Comparison of ENCODE assay signal across 9 cellular contexts in the genomic region with DNA sequence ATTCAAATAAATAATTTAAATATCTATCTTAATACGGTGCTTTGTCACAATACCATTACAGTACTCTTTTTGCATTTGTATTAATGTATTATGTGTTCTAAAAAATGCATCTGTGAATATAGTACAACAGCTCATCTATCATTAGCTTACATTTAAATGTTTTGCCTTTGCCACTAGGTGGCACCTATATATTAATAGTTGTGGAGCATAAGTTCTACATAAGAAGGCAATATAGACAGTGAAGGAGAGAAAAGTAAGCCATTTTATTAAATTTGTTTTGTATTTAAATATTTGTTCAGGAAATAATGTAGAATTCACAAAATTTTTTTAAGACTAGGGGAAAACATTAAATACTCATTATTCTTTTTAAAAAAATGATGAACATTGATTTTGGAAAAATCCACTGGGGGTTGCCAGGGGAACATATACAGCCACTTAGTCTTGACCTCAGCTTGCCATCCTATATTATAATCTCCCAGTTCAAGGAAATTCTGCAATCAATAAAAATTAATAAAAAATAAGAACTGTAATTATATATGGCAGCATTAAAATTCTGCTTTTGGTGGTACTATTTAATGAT. TPM values are rescaled to one million over a fixed set of nuclear protein-coding genes. Genes with fewer than 3 reads are reported as not detected.
DNase-seq lines count a peak whose midpoint lies in the region; ATAC-seq, FAIRE-seq and TF ChIP-seq lines count a peak whose summit lies in the region.
"Had no signal": no experiment of that assay in that cellular context is flagged by ENCODE, and none has a peak within 500 bp of the region (broad histone marks: within the 10 kb centered on the region; RNA-seq: fewer than 3 reads in every experiment).

No MANE protein-coding gene starts in this region.

- dilution Hi-C loops in endothelial cell of umbilical vein (cut with MboI; ENCODE audit: extremely low pct_ligation_motif_present, low sequenced_read_pairs): no loop called here

- POLR2A ChIA-PET in endothelial cell of umbilical vein (lab: Charles Lee): no interaction called here

- no peak overlapping the region for H3K4me2 ChIP-seq in OCI-LY3 (ENCODE audit: low read length)
- H3K4me2 ChIP-seq in endothelial cell of umbilical vein (ENCODE audit: insufficient read depth, low read length): no peak overlapping the region

- no peak overlapping the region for H3K9ac ChIP-seq in OCI-LY3 (ENCODE audit: low read length)
- no peak overlapping the region for H3K9ac ChIP-seq in endothelial cell of umbilical vein (replicated peaks; ENCODE audit: extremely low read depth, insufficient read depth, low read length)

- no peaks in the 10 kb centered on the region for H3K4me1 ChIP-seq in OCI-LY3 (ENCODE audit: low read length)
- H3K4me1 ChIP-seq in endothelial cell of umbilical vein (ENCODE audit: control insufficient read depth, extremely low read depth, insufficient read depth, low read length): no peaks in the 10 kb centered on the region
- no peaks in the 10 kb centered on the region for H3K4me1 ChIP-seq in gastrocnemius medialis

- no peaks in the 10 kb centered on the region for H4K20me1 ChIP-seq in OCI-LY3 (ENCODE audit: insufficient read depth, low read length)
- no peaks in the 10 kb centered on the region for H4K20me1 ChIP-seq in endothelial cell of umbilical vein (replicated peaks; ENCODE audit: control insufficient read depth, extremely low read depth, insufficient read depth, low read length)

- no peaks in the 10 kb centered on the region for H3K9me1 ChIP-seq in endothelial cell of umbilical vein (replicated peaks; ENCODE audit: control insufficient read depth, extremely low read depth, insufficient read depth, low read length)

- peak; percentile 15 for FAIRE-seq in endothelial cell of umbilical vein (lab: Jason Lieb, UNC)

- no peak overlapping the region for H3K4me3 ChIP-seq in OCI-LY3 (ENCODE audit: low read length)
- H3K4me3 ChIP-seq in endothelial cell of umbilical vein (replicated peaks in 1 of 3; ENCODE audit: insufficient read depth in 1 of 3, low read depth in 1 of 3, low read length in 3 of 3): no peak overlapping the region
- no peak overlapping the region for H3K4me3 ChIP-seq in gastrocnemius medialis
- H3K4me3 ChIP-seq: lung had no signal

- TF ChIP-seq POLR2A in endothelial cell of umbilical vein (IDR thresholded peaks at IDR 0.05; ENCODE audit: low read depth, low read length): no peak
- no peak for TF ChIP-seq POLR2A in gastrocnemius medialis (IDR thresholded peaks at IDR 0.05)

- ATAC-seq in GM19324 (IDR thresholded peaks at IDR 0.05; ENCODE audit: low FRiP score, unreplicated experiment) (peak; percentile 69), HG03378 (IDR thresholded peaks at IDR 0.05; ENCODE audit: unreplicated experiment) (peak; percentile 86), gastrocnemius medialis (no peak)

- H3K79me2 ChIP-seq in OCI-LY3 (ENCODE audit: low read length): no peaks in the 10 kb centered on the region
- no peaks in the 10 kb centered on the region for H3K79me2 ChIP-seq in endothelial cell of umbilical vein (ENCODE audit: control insufficient read depth, insufficient read depth, low read length)

- CTCF ChIA-PET in endothelial cell of umbilical vein (lab: Charles Lee): interaction anchor here (0.5 to 5.2 kb wide), 51 partner anchors 8 to 1448 kb away, joined by 3 to 96 read pairs (median 4); no protein-coding TSS in a partner anchor

- no peak overlapping the region for H2AFZ ChIP-seq in OCI-LY3 (ENCODE audit: low read depth, low read length)
- H2AFZ ChIP-seq in endothelial cell of umbilical vein (ENCODE audit: low read depth, low read length): no peak overlapping the region

- intact Hi-C loops in endothelial cell of umbilical vein (cut with micrococcal nuclease): loop anchor here (1.0 to 10.0 kb wide), 2 partner anchors 14 to 1930 kb away; no protein-coding TSS in a partner anchor
- intact Hi-C loops in gastrocnemius medialis (cut with DNase I; ENCODE audit: low total_unique reads): no loop called here

- DNase-seq in COLO829 (ENCODE audit: low spot score) (peak; percentile 42), endothelial cell of umbilical vein (ENCODE audit: low read depth, low spot score) (peak; percentile 24), gastrocnemius medialis (no peak), middle frontal gyrus (ENCODE audit: extremely low spot score, low spot score) (no peak), amygdala (lab: John Stamatoyannopoulos, UW) (no peak)

- H3K27ac ChIP-seq in OCI-LY3 (ENCODE audit: low read length) (no peak overlapping the region), endothelial cell of umbilical vein (ENCODE audit: insufficient read depth, low read depth, low read length) (no peak overlapping the region), gastrocnemius medialis (no peak overlapping the region)

- H3K36me3 ChIP-seq in OCI-LY3 (replicated peaks; ENCODE audit: low read depth, low read length): no peaks in the 10 kb centered on the region
- H3K36me3 ChIP-seq in endothelial cell of umbilical vein (ENCODE audit: control insufficient read depth in 2 of 2, extremely low read depth in 1 of 2, insufficient read depth in 2 of 2, low read length in 2 of 2): no peaks in the 10 kb centered on the region
- no peaks in the 10 kb centered on the region for H3K36me3 ChIP-seq in gastrocnemius medialis

- H3K9me3 ChIP-seq in OCI-LY3 (ENCODE audit: insufficient read depth, low read length) (no peaks in the 10 kb centered on the region), endothelial cell of umbilical vein (replicated peaks; ENCODE audit: control insufficient read depth, insufficient read depth, low read length) (no peaks in the 10 kb centered on the region), gastrocnemius medialis (no peaks in the 10 kb centered on the region)

- H3K27me3 ChIP-seq in OCI-LY3 (ENCODE audit: low read depth, low read length) (no peaks in the 10 kb centered on the region), endothelial cell of umbilical vein (ENCODE audit: control insufficient read depth in 2 of 2, insufficient read depth in 2 of 2, low read length in 2 of 2) (no peaks in the 10 kb centered on the region), gastrocnemius medialis (no peaks in the 10 kb centered on the region)

- in situ Hi-C loops in gastrocnemius medialis (cut with MboI; ENCODE audit: low sequenced_read_pairs in 4 of 4): loop anchor here in 1 of 4 donors (25.0 kb wide), 1 partner anchor 1408 kb away; the partner anchor contains the start of gene POC1B

- TF ChIP-seq CTCF in OCI-LY3 (IDR thresholded peaks at IDR 0.05; ENCODE audit: low read depth, low read length) (peak; percentile 76), endothelial cell of umbilical vein (IDR thresholded peaks at IDR 0.05; ENCODE audit: extremely low read depth in 1 of 2, insufficient read depth in 1 of 2, low read depth in 1 of 2, low read length in 2 of 2) (peak; percentile 29 to 30), gastrocnemius medialis (IDR thresholded peaks at IDR 0.05 in 4 of 5, conservative IDR thresholded peaks at IDR 0.05 in 1 of 5) (peak in 3 of 5 experiments; percentile 19 to 49 (median 38))

- no TSS peak for BruUV-seq in endothelial cell of umbilical vein (replicated peaks; lab: Mats Ljungman, UMichigan)

TF ChIP-seq in endothelial cell of umbilical vein, 7 proteins besides CTCF, POLR2A, EP300 and RAD21:
- TF ChIP-seq MAX (IDR thresholded peaks at IDR 0.05; ENCODE audit: insufficient read depth, insufficient read length) (no peak), EZH2 (IDR thresholded peaks at IDR 0.05; ENCODE audit: borderline replicate concordance, low read depth, low read length, severe bottlenecking) (no peak), JUN (IDR thresholded peaks at IDR 0.05; ENCODE audit: borderline replicate concordance, insufficient read depth, insufficient read length, low read depth) (no peak), FOS (IDR thresholded peaks at IDR 0.05; ENCODE audit: borderline replicate concordance, insufficient read depth, low read length) (no peak), POLR2AphosphoS5 (IDR thresholded peaks at IDR 0.05; ENCODE audit: insufficient read depth, low read depth, low read length) (no peak)

RNA-seq across cellular contexts. Expression of gene CCER1, which starts 9.8 kb away (rescaled TPM):
- total RNA-seq in endothelial cell of umbilical vein (not detected in 2 replicates), gastrocnemius medialis (not detected)
- not detected in 2 replicates for polyA plus RNA-seq in endothelial cell of umbilical vein
- not detected in 2 replicates for polyA plus RNA-seq in endothelial cell of umbilical vein (2011; cell fraction: cytosol; rRNA removed)
- not detected in 2 replicates for polyA plus RNA-seq in endothelial cell of umbilical vein (2011; cell fraction: nucleus; rRNA removed)
- polyA plus RNA-seq in endothelial cell of umbilical vein (2012): not detected in 2 replicates
- not detected in 2 replicates for polyA minus RNA-seq in endothelial cell of umbilical vein
- not detected for polyA minus RNA-seq in endothelial cell of umbilical vein (2011; cell fraction: cytosol; rRNA and poly(A)+ RNA removed)
- polyA minus RNA-seq in endothelial cell of umbilical vein (2011; cell fraction: nucleus; rRNA and poly(A)+ RNA removed): not detected in 2 replicates
- total RNA-seq: lung had no signal
- polyA plus RNA-seq: lung had no signal

RNA-seq across cellular contexts. Expression of gene EPYC, which starts 59.6 kb away (rescaled TPM):
- total RNA-seq in endothelial cell of umbilical vein (not detected in 2 replicates), gastrocnemius medialis (not detected)
- 0.06 TPM in 1 of 2 replicates, not detected in the other for polyA plus RNA-seq in endothelial cell of umbilical vein
- not detected in 2 replicates for polyA plus RNA-seq in endothelial cell of umbilical vein (2011; cell fraction: cytosol; rRNA removed)
- polyA plus RNA-seq in endothelial cell of umbilical vein (2011; cell fraction: nucleus; rRNA removed): not detected in 2 replicates
- not detected in 2 replicates for polyA plus RNA-seq in endothelial cell of umbilical vein (2012)
- not detected in 2 replicates for polyA minus RNA-seq in endothelial cell of umbilical vein
- polyA minus RNA-seq in endothelial cell of umbilical vein (2011; cell fraction: cytosol; rRNA and poly(A)+ RNA removed): not detected
- polyA minus RNA-seq in endothelial cell of umbilical vein (2011; cell fraction: nucleus; rRNA and poly(A)+ RNA removed): not detected in 2 replicates

Comparison
In these comparisons a context has a peak if more than half of its experiments do, and no peak if none do; other contexts are left out.
1. DNase-seq: peak in COLO829 (single experiment) and endothelial cell of umbilical vein (single experiment); none in gastrocnemius medialis (0 of 2), middle frontal gyrus (single experiment) and amygdala (0 of 56).
2. ATAC-seq: peak in GM19324 (single experiment) and HG03378 (single experiment); none in gastrocnemius medialis (0 of 2).
3. Peak in every context shown above with its lines, with median percentiles within 50 percentile points of each other: CTCF ChIP-seq.